8 cellular contexts compared by ENCODE assay signal in the genomic region with DNA sequence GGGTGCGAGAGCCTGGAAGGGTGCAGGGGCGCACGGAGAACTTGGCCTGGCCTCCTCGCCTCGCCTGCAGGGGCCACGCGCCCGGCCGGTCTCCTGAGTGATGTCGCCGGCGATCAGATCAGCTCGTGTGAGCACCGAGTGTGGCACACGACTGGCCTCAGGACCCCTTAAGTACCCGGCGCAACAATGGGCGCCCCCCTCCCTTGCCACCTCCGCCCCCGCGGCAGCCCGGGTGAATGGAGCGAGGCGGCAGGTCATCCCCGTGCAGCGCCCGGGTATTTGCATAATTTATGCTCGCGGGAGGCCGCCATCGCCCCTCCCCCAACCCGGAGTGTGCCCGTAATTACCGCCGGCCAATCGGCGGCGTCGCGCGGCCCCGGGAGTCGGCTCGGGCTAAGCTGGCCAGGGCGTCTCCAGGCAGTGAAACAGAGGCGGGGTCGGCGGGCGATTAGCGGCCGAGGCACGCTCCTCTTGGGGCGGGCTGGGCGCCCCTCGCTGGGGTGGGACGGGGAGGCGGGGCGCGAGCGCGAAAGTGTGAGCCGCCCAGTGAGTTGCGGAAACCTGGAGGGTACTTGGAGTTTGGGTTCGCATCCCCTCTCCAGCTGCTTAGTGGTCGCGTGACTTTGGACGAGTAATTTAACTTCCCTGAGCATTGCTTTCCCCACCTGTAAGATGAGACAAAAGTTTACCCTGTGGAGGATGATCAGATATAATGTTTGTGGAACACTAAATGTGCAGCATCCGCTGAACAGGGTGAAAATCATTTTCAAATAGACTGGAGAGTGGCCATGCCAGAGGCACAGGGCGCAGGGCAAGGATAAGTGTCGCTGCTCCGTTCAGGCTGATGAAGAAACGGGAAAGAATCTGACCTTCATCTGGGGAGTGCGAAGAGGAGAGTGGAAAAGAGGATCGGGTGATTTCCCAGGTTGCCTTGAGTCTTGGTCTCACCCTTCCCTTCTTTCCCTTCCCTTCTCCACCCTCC. TPM values are rescaled to one million over a fixed set of nuclear protein-coding genes. Genes with fewer than 3 reads are reported as not detected.
DNase-seq lines count a peak whose midpoint lies in the region; ATAC-seq and TF ChIP-seq lines count a peak whose summit lies in the region.
"Had no signal": no experiment of that assay in that cellular context is flagged by ENCODE, and none has a peak within 500 bp of the region (broad histone marks: within the 10 kb centered on the region; RNA-seq: fewer than 3 reads in every experiment).

Gene NEUROG1, minus strand, starts transcription at position 145 of the 982 bp plus-strand sequence. CDS start 274 bp downstream, outside the sequence.

- H3K36me3 Mint-ChIP-seq in chondrocyte (ENCODE audit: low read depth), result peaks cover 5% of the 10 kb centered on the region
- peaks cover 2% of the 10 kb centered on the region for H3K36me3 Mint-ChIP-seq in neural progenitor cell
- no peaks in the 10 kb centered on the region for H3K36me3 Mint-ChIP-seq in activated CD4-positive, alpha-beta T cell treated with anti-CD3 and anti-CD28 coated beads, Interleukin-2, amount 10 ng/mL, durations not matched to agents 7 days and 5 days (ENCODE audit: low read depth)

- no peak within 1 kb of the TSS for H3K27ac Mint-ChIP-seq in chondrocyte (ENCODE audit: unreplicated experiment)
- H3K27ac Mint-ChIP-seq in neural progenitor cell, result no peak within 1 kb of the TSS
- no peak within 1 kb of the TSS for H3K27ac Mint-ChIP-seq in activated CD4-positive, alpha-beta T cell treated with anti-CD3 and anti-CD28 coated beads, Interleukin-2, amount 10 ng/mL, durations not matched to agents 7 days and 5 days

- H4K20me1 ChIP-seq in neural progenitor cell (ENCODE audit: low read depth), result peaks cover 82% of the 10 kb centered on the region

- H3K27ac ChIP-seq in neural progenitor cell, result no peak within 1 kb of the TSS
- H3K27ac ChIP-seq: uterus had no signal

- no peaks in the 10 kb centered on the region for H3K36me3 ChIP-seq in neural progenitor cell
- H3K36me3 ChIP-seq: uterus had no signal

- H3K9me3 ChIP-seq in neural progenitor cell (ENCODE audit: low read depth), result no peaks in the 10 kb centered on the region
- H3K9me3 ChIP-seq: uterus had no signal

- H3K27me3 Mint-ChIP-seq in chondrocyte (ENCODE audit: low read depth) (peaks cover 86% of the 10 kb centered on the region), neural progenitor cell (ENCODE audit: insufficient read depth, low read depth) (peaks cover 88% of the 10 kb centered on the region)
- peaks cover 86% of the 10 kb centered on the region for H3K27me3 Mint-ChIP-seq in activated CD4-positive, alpha-beta T cell treated with anti-CD3 and anti-CD28 coated beads, Interleukin-2, amount 10 ng/mL, durations not matched to agents 7 days and 5 days

- H3K9ac ChIP-seq in neural progenitor cell, result no peak within 1 kb of the TSS

- peak; percentile 92 for DNase-seq in ELF-1 (ENCODE audit: low read depth, low spot score)
- peak; percentile 65 for DNase-seq in NCI-H1436 (lab: John Stamatoyannopoulos, UW)
- no peak for DNase-seq in chondrocyte (ENCODE audit: low spot score)
- peak; percentile 96 for DNase-seq in neural progenitor cell (ENCODE audit: low spot score)
- DNase-seq in EL, result no peak
- no peak for DNase-seq in activated CD4-positive, alpha-beta T cell treated with anti-CD3 and anti-CD28 coated beads, Interleukin-2, amount 10 ng/mL, durations not matched to agents 7 days and 5 days
- DNase-seq: uterus had no signal

- ATAC-seq in HG02588 (IDR thresholded peaks at IDR 0.05; ENCODE audit: unreplicated experiment), result no peak

- peak within 1 kb of the TSS; percentile 45 for H3K4me3 Mint-ChIP-seq in chondrocyte (ENCODE audit: unreplicated experiment)
- peak within 1 kb of the TSS; percentile 79 for H3K4me3 Mint-ChIP-seq in neural progenitor cell
- no peak within 1 kb of the TSS for H3K4me3 Mint-ChIP-seq in activated CD4-positive, alpha-beta T cell treated with anti-CD3 and anti-CD28 coated beads, Interleukin-2, amount 10 ng/mL, durations not matched to agents 7 days and 5 days

- H3K79me2 ChIP-seq in neural progenitor cell (ENCODE audit: low read depth), result no peaks in the 10 kb centered on the region

- no peak within 1 kb of the TSS for H2AFZ ChIP-seq in neural progenitor cell (replicated peaks)

- TF ChIP-seq CTCF in chondrocyte (IDR thresholded peaks at IDR 0.05) (no peak), neural progenitor cell (IDR thresholded peaks at IDR 0.05) (no peak)

- POLR2A ChIA-PET in activated CD4-positive, alpha-beta T cell treated with anti-CD3 and anti-CD28 coated beads, Interleukin-2, amount 10 ng/mL, durations not matched to agents 7 days and 5 days (lab: Charles Lee), result no interaction called here

- peak within 1 kb of the TSS; percentile 51 for H3K4me2 ChIP-seq in neural progenitor cell

- H3K27me3 ChIP-seq in neural progenitor cell, result peaks cover 100% of the 10 kb centered on the region

- peak within 1 kb of the TSS; percentile 1 for H3K4me3 ChIP-seq in neural progenitor cell
- H3K4me3 ChIP-seq: uterus had no signal

- peaks cover 16% of the 10 kb centered on the region for H3K4me1 ChIP-seq in neural progenitor cell

- H3K9me3 Mint-ChIP-seq in chondrocyte (ENCODE audit: low read depth) (peaks cover 7% of the 10 kb centered on the region), neural progenitor cell (peaks cover 23% of the 10 kb centered on the region)
- no peaks in the 10 kb centered on the region for H3K9me3 Mint-ChIP-seq in activated CD4-positive, alpha-beta T cell treated with anti-CD3 and anti-CD28 coated beads, Interleukin-2, amount 10 ng/mL, durations not matched to agents 7 days and 5 days

- CTCF ChIA-PET in activated CD4-positive, alpha-beta T cell treated with anti-CD3 and anti-CD28 coated beads, Interleukin-2, amount 10 ng/mL, durations not matched to agents 7 days and 5 days (lab: Charles Lee), result interaction anchor here (1.3 kb wide), 1 partner anchor 16 kb away, joined by 3 read pairs; no protein-coding TSS in a partner anchor

- peaks cover 28% of the 10 kb centered on the region for H3F3A ChIP-seq in neural progenitor cell (ENCODE audit: low read depth)

- H3K4me1 Mint-ChIP-seq in chondrocyte (ENCODE audit: low read depth) (peaks cover 9% of the 10 kb centered on the region), neural progenitor cell (peaks cover 40% of the 10 kb centered on the region)
- H3K4me1 Mint-ChIP-seq in activated CD4-positive, alpha-beta T cell treated with anti-CD3 and anti-CD28 coated beads, Interleukin-2, amount 10 ng/mL, durations not matched to agents 7 days and 5 days, result peaks cover 3% of the 10 kb centered on the region

RNA-seq across cellular contexts. Expression of gene NEUROG1, which starts in this region (rescaled TPM):
- not detected in 3 replicates for total RNA-seq in chondrocyte
- not detected in 2 replicates for total RNA-seq in neural progenitor cell (ENCODE audit: low replicate concordance)
- not detected for total RNA-seq in activated CD4-positive, alpha-beta T cell treated with anti-CD3 and anti-CD28 coated beads, Interleukin-2, amount 10 ng/mL, durations not matched to agents 7 days and 5 days
- total RNA-seq: uterus had no signal

Comparison
In these comparisons a context has a peak if more than half of its experiments do, and no peak if none do; other contexts are left out.
1. Peak in DNase-seq, H3K4me3 ChIP-seq and H3K4me2 ChIP-seq in neural progenitor cell; RNA of the gene not detected or under 1 TPM.
2. DNase-seq: peak in ELF-1 (single experiment) and NCI-H1436 (single experiment); none in chondrocyte (single experiment), EL (single experiment) and activated CD4-positive, alpha-beta T cell treated with anti-CD3 and anti-CD28 coated beads, Interleukin-2, amount 10 ng/mL, durations not matched to agents 7 days and 5 days (single experiment).